ENCODE assay signal across 8 cellular contexts in genomic region chr19:31351212-31352193, GRCh38. TPM values are rescaled to one million over a fixed set of nuclear protein-coding genes. Genes with fewer than 3 reads are reported as not detected.
DNase-seq lines count a peak whose midpoint lies in the region; ATAC-seq, FAIRE-seq and TF ChIP-seq lines count a peak whose summit lies in the region.

No MANE protein-coding gene starts in this region.

- no peaks in the 10 kb centered on the region for H3K9me3 Mint-ChIP-seq in neural crest cell

- ATAC-seq in HG03196 (IDR thresholded peaks at IDR 0.05; ENCODE audit: unreplicated experiment) = no peak
- no peak for ATAC-seq in GM19023 (IDR thresholded peaks at IDR 0.05; ENCODE audit: unreplicated experiment)

- DNase-seq in H54 (ENCODE audit: insufficient read length, low spot score) (peak; percentile 90), T1000 (lab: John Stamatoyannopoulos, UW) (peak; percentile 56), fibroblast of the aortic adventitia (ENCODE audit: low read depth) (peak; percentile 70), neural crest cell (ENCODE audit: low read depth, low spot score) (no peak), OCI-M2 (lab: John Stamatoyannopoulos, UW; ENCODE audit: unreplicated experiment) (no peak), cortex of kidney (lab: John Stamatoyannopoulos, UW) (no peak)

- TF ChIP-seq POLR2A in H54 (IDR thresholded peaks at IDR 0.05; ENCODE audit: low read depth, low read length) = no peak

- H3K4me3 Mint-ChIP-seq in neural crest cell = peak overlapping the region; percentile 98

- peak overlapping the region; percentile 85 for H3K4me3 ChIP-seq in fibroblast of the aortic adventitia (ENCODE audit: low read depth, low read length)

- TF ChIP-seq CTCF in fibroblast of the aortic adventitia (IDR thresholded peaks at IDR 0.05; ENCODE audit: insufficient read depth, low read length) (no peak), neural crest cell (conservative IDR thresholded peaks at IDR 0.05) (no peak)

- H3K36me3 Mint-ChIP-seq in neural crest cell (ENCODE audit: low read depth) = no peaks in the 10 kb centered on the region

- FAIRE-seq in H54 (lab: Jason Lieb, UNC) = no peak

- no peak overlapping the region for H3K27ac Mint-ChIP-seq in neural crest cell (ENCODE audit: unreplicated experiment)

- H3K4me1 Mint-ChIP-seq in neural crest cell = peaks cover 22% of the 10 kb centered on the region

- H3K27me3 Mint-ChIP-seq in neural crest cell (ENCODE audit: low read depth) = peaks cover 80% of the 10 kb centered on the region

RNA-seq across cellular contexts. Expression of gene TSHZ3, which starts 2.3 kb away (rescaled TPM):
- total RNA-seq in fibroblast of the aortic adventitia (ENCODE audit: low replicate concordance) (5.7 and 14.0 TPM in 2 replicates), neural crest cell (2.4 and 3.0 TPM in 2 replicates)

Comparison
In these comparisons a context has a peak if more than half of its experiments do, and no peak if none do; other contexts are left out.
1. DNase-seq: peak in H54 (single experiment), T1000 (single experiment) and fibroblast of the aortic adventitia (single experiment); none in neural crest cell (single experiment), OCI-M2 (single experiment) and cortex of kidney (single experiment).